Comparison of ENCODE assay signal across 13 cellular contexts in the genomic region with DNA sequence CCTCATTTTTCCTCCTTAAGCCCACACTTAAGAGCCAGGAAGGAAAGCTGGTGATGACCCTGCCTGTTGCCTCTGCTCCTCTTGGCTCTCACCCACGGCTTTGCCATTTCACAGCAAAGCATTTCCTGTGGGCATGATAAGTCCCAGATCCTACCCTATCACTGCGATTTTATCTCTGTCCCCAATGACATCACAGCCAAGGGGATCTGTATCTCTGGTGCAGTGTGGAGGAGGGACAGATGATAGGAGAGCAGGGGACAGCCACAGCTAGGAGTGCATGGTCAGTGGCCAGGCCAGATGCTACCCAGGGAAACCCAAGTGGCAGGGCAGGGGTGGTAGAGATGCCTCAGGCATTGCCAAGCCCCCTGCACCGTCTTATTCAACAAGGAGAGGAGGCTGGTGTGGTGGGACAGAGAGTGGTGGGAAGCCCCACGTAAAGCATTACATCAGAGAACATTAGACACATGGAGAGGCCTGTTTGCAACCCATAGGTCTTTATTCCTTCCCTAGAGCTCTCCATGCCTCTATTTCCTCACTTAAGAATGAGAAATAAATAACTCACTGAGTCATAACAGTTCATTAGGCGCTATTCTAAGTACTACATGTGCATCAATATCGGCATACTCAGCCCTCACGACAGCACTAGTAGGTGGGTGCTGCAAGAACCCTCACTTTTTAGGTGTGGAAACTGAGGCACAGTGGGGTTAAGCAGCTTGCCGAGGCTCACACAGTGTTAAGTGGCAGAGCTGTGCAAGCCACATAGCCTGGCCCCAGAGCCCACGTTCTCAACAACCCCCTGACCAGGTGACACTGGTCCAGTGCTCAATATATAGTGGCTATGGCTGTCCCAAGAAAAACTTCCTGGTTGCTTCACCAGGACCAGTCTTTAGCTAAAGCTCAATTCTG. TPM values are rescaled to one million over a fixed set of nuclear protein-coding genes. Genes with fewer than 3 reads are reported as not detected.
DNase-seq lines count a peak whose midpoint lies in the region; ATAC-seq, FAIRE-seq and TF ChIP-seq lines count a peak whose summit lies in the region.
"Had no signal": no experiment of that assay in that cellular context is flagged by ENCODE, and none has a peak within 500 bp of the region (broad histone marks: within the 10 kb centered on the region; RNA-seq: fewer than 3 reads in every experiment).

No MANE protein-coding gene starts in this region.

- peak overlapping the region; percentile 99 for H3K4me2 ChIP-seq in GM12878 (ENCODE audit: control insufficient read depth, insufficient read depth)

- CTCF ChIA-PET in CD8-positive, alpha-beta memory T cell (lab: Charles Lee) = interaction anchor here (1.3 kb wide), 1 partner anchor 11 kb away, joined by 3 read pairs; no protein-coding TSS in a partner anchor
- CTCF ChIA-PET in GM12878 (lab: Yijun Ruan, JAX) = interaction anchor here (0.6 to 6.2 kb wide), 9 partner anchors 9 to 190 kb away, joined by 3 to 84 read pairs (median 4); a partner anchor contains a TSS

- 3% methylated on average over 9 of the region's 9 CpGs for WGBS in GM12878 (ENCODE audit: insufficient coverage, insufficient replicate concordance, low lambda C conversion rate, missing lambda C conversion rate)
- WGBS in body of pancreas, 2 donors = 68 to 75% methylated on average over 9 of the region's 9 CpGs
- WGBS in thyroid gland, 2 donors = 76 to 80% methylated on average over 8 to 9 of the region's 9 CpGs

- no peak for TF ChIP-seq RAD21 in GM12878 (IDR thresholded peaks at IDR 0.05; ENCODE audit: insufficient read depth, low read depth, low read length)

- no peak for DNase-seq in CD8-positive, alpha-beta memory T cell
- DNase-seq in HT1080 (ENCODE audit: low read depth) (peak; percentile 21), GM12878 (ENCODE audit: low read depth, low spot score) (no peak), posterior vena cava (ENCODE audit: low spot score) (no peak), body of pancreas (no peak), thyroid gland (no peak)
- no peak for DNase-seq in natural killer cell treated with Interleukin-12 subunit alpha and Interleukin-12 subunit beta and Interleukin-15 and Interleukin-18, amount 100 ng/mL, for 72 hours (ENCODE audit: low spot score)
- DNase-seq: DMS 273 treated with DMSO at 0.1 percent for 48 hours, NCI-H187 treated with DMSO at 0.1 percent for 48 hours had no signal

- H3K27ac ChIP-seq in CD8-positive, alpha-beta memory T cell (ENCODE audit: low read depth, low read length) = no peak overlapping the region
- H3K27ac ChIP-seq in GM12878 (ENCODE audit: control insufficient read depth, insufficient read depth) (peak overlapping the region; percentile 98), body of pancreas (no peak overlapping the region), thyroid gland (peak overlapping the region in 1 of 3 donors; percentile 20)
- H3K27ac ChIP-seq: pancreas, SK-N-MC had no signal

- in situ Hi-C loops in GM12878 (cut with MboI) = no loop called here

- TF ChIP-seq POLR2A in GM12878 (IDR thresholded peaks at IDR 0.05; ENCODE audit: low read depth, low read length) (peak; percentile 44), body of pancreas (IDR thresholded peaks at IDR 0.05) (peak in 1 of 3 donors; percentile 20), thyroid gland (IDR thresholded peaks at IDR 0.05) (no peak)

- TF ChIP-seq EP300 in GM12878 (IDR thresholded peaks at IDR 0.05; ENCODE audit: borderline replicate concordance in 1 of 2, control insufficient read depth in 1 of 2, low read depth in 2 of 2, low read length in 2 of 2) = no peak

- ATAC-seq in GM12878 = no peak
- ATAC-seq in natural killer cell treated with Interleukin-12 subunit alpha and Interleukin-12 subunit beta and Interleukin-15 and Interleukin-18, amount 100 ng/mL, for 72 hours = no peak
- ATAC-seq in HG02840 (IDR thresholded peaks at IDR 0.05; ENCODE audit: low FRiP score, unreplicated experiment) = no peak
- ATAC-seq in body of pancreas = no peak
- ATAC-seq: pancreas had no signal

- no peak overlapping the region for H2AFZ ChIP-seq in GM12878 (ENCODE audit: control insufficient read depth, low read depth, low read length)

- SMC1A ChIA-PET in GM12878 (lab: Charles Lee; ENCODE audit: uncharacterized antibody, unreplicated experiment) = interaction anchor here (0.8 to 8.5 kb wide), 6 partner anchors 9 to 396 kb away, joined by 3 to 168 read pairs (median 46); no protein-coding TSS in a partner anchor

- peak overlapping the region; percentile 43 to 92 (median 78) for H3K27ac Mint-ChIP-seq in CD8-positive, alpha-beta memory T cell
- peak overlapping the region; percentile 78 to 95 for H3K27ac Mint-ChIP-seq in natural killer cell treated with Interleukin-12 subunit alpha and Interleukin-12 subunit beta and Interleukin-15 and Interleukin-18, amount 100 ng/mL, for 72 hours

- H3K4me3 ChIP-seq in CD8-positive, alpha-beta memory T cell (ENCODE audit: low read length) = no peak overlapping the region
- H3K4me3 ChIP-seq in GM12878 (peak overlapping the region; percentile 92), body of pancreas (no peak overlapping the region), thyroid gland (replicated peaks in 1 of 3) (no peak overlapping the region)
- H3K4me3 ChIP-seq: pancreas, SK-N-MC had no signal

- no peaks in the 10 kb centered on the region for H3K9me3 Mint-ChIP-seq in CD8-positive, alpha-beta memory T cell
- H3K9me3 Mint-ChIP-seq in natural killer cell treated with Interleukin-12 subunit alpha and Interleukin-12 subunit beta and Interleukin-15 and Interleukin-18, amount 100 ng/mL, for 72 hours = no peaks in the 10 kb centered on the region

- RAD21 ChIA-PET in GM12878 (lab: Charles Lee; ENCODE audit: unreplicated experiment) = interaction anchor here (0.8 to 8.5 kb wide), 3 partner anchors 13 to 49 kb away, joined by 3 to 300 read pairs (median 180); a partner anchor contains a TSS

- no peak for FAIRE-seq in GM12878 (lab: Jason Lieb, UNC)
- FAIRE-seq: colon, pancreas had no signal

- POLR2A ChIA-PET in CD8-positive, alpha-beta memory T cell (lab: Charles Lee) = no interaction called here
- POLR2A ChIA-PET in GM12878 (lab: Charles Lee) = interaction anchor here (0.6 to 9.6 kb wide), 3 partner anchors 12 to 200 kb away, joined by 9 to 293 read pairs (median 180); no protein-coding TSS in a partner anchor

- no peaks in the 10 kb centered on the region for H4K20me1 ChIP-seq in GM12878 (ENCODE audit: control insufficient read depth, insufficient read depth)

- H3K27me3 Mint-ChIP-seq in CD8-positive, alpha-beta memory T cell = no peaks in the 10 kb centered on the region
- H3K27me3 Mint-ChIP-seq in natural killer cell treated with Interleukin-12 subunit alpha and Interleukin-12 subunit beta and Interleukin-15 and Interleukin-18, amount 100 ng/mL, for 72 hours = no peaks in the 10 kb centered on the region

- H3K9me3 ChIP-seq in CD8-positive, alpha-beta memory T cell (ENCODE audit: low read length) = no peaks in the 10 kb centered on the region
- H3K9me3 ChIP-seq in GM12878 (replicated peaks; ENCODE audit: control insufficient read depth, insufficient read depth, low read length) = no peaks in the 10 kb centered on the region
- no peaks in the 10 kb centered on the region for H3K9me3 ChIP-seq in body of pancreas
- H3K9me3 ChIP-seq in thyroid gland = no peaks in the 10 kb centered on the region
- H3K9me3 ChIP-seq: pancreas had no signal

- peak overlapping the region; percentile 93 for H3K9ac ChIP-seq in GM12878 (ENCODE audit: control insufficient read depth, insufficient read depth, low read length)

- H3K79me2 ChIP-seq in GM12878 (ENCODE audit: control insufficient read depth, insufficient read depth, low read length) = peaks cover 89% of the 10 kb centered on the region

- H3K27me3 ChIP-seq in CD8-positive, alpha-beta memory T cell (ENCODE audit: insufficient read depth, low read length, poor library complexity, severe bottlenecking) = no peaks in the 10 kb centered on the region
- H3K27me3 ChIP-seq in GM12878 (replicated peaks in 1 of 2; ENCODE audit: control insufficient read depth in 2 of 2, insufficient read depth in 2 of 2, low read length in 1 of 2) = no peaks in the 10 kb centered on the region
- H3K27me3 ChIP-seq in body of pancreas = no peaks in the 10 kb centered on the region
- H3K27me3 ChIP-seq in thyroid gland = no peaks in the 10 kb centered on the region
- H3K27me3 ChIP-seq: pancreas had no signal

- peaks cover 0 to 1% (median 0%) of the 10 kb centered on the region in 3 donors for H3K36me3 Mint-ChIP-seq in CD8-positive, alpha-beta memory T cell
- H3K36me3 Mint-ChIP-seq in natural killer cell treated with Interleukin-12 subunit alpha and Interleukin-12 subunit beta and Interleukin-15 and Interleukin-18, amount 100 ng/mL, for 72 hours = no peaks in the 10 kb centered on the region

- intact Hi-C loops in GM12878 (cut with micrococcal nuclease; ENCODE audit: unreplicated experiment) (loop anchor here (5.0 to 10.0 kb wide), 3 partner anchors 33 to 656 kb away; a partner anchor contains a TSS), posterior vena cava (cut with DNase I) (no loop called here), body of pancreas (cut with DNase I) (no loop called here), thyroid gland (cut with DNase I) (no loop called here)

- BruUV-seq in GM12878 (replicated peaks; lab: Mats Ljungman, UMichigan) = no TSS peak

- H3K4me1 ChIP-seq in CD8-positive, alpha-beta memory T cell (ENCODE audit: insufficient read depth, low read length) = peaks cover 50% of the 10 kb centered on the region
- H3K4me1 ChIP-seq in GM12878 (ENCODE audit: control insufficient read depth, insufficient read depth, low read length) (peaks cover 42% of the 10 kb centered on the region), body of pancreas (peaks cover 25% of the 10 kb centered on the region), thyroid gland (peaks cover 46 to 62% of the 10 kb centered on the region in 2 donors)

- no peaks in the 10 kb centered on the region for H3K36me3 ChIP-seq in CD8-positive, alpha-beta memory T cell (ENCODE audit: insufficient read depth, low read length)
- H3K36me3 ChIP-seq in GM12878 (ENCODE audit: control insufficient read depth in 2 of 2, insufficient read depth in 2 of 2, low read length in 1 of 2) (peaks cover 2 to 5% of the 10 kb centered on the region in 2 experiments; a peak in 1 of 4 replicates), body of pancreas (replicated peaks in 1 of 2; ENCODE audit: insufficient read depth in 1 of 2, low read depth in 2 of 2) (no peaks in the 10 kb centered on the region), thyroid gland (no peaks in the 10 kb centered on the region)
- H3K36me3 ChIP-seq: pancreas had no signal

- TF ChIP-seq CTCF in GM12878 (IDR thresholded peaks at IDR 0.05 in 2 of 3, conservative IDR thresholded peaks at IDR 0.05 in 1 of 3; ENCODE audit: control insufficient read depth in 2 of 3, extremely low read depth in 1 of 3, insufficient read depth in 1 of 3, low read depth in 3 of 3, low read length in 3 of 3) (no peak), body of pancreas (IDR thresholded peaks at IDR 0.05) (no peak), thyroid gland (IDR thresholded peaks at IDR 0.05) (no peak)

- H3K4me3 Mint-ChIP-seq in CD8-positive, alpha-beta memory T cell = peak overlapping the region in 3 of 7 donors; percentile 25 to 66 (median 36)
- peak overlapping the region; percentile 63 for H3K4me3 Mint-ChIP-seq in natural killer cell treated with Interleukin-12 subunit alpha and Interleukin-12 subunit beta and Interleukin-15 and Interleukin-18, amount 100 ng/mL, for 72 hours

- H3K4me1 Mint-ChIP-seq in CD8-positive, alpha-beta memory T cell = peaks cover 59 to 76% (median 61%) of the 10 kb centered on the region in 3 donors
- peaks cover 53 to 55% of the 10 kb centered on the region in 2 donors for H3K4me1 Mint-ChIP-seq in natural killer cell treated with Interleukin-12 subunit alpha and Interleukin-12 subunit beta and Interleukin-15 and Interleukin-18, amount 100 ng/mL, for 72 hours (ENCODE audit: low read depth in 2 of 2)

RNA-seq across cellular contexts. Expression of a gene that starts 4.6 kb away (rescaled TPM):
- total RNA-seq in CD8-positive, alpha-beta memory T cell = 10 to 100 TPM; 12.0 to 12.5 TPM
- 18.8 TPM for polyA plus RNA-seq in CD8-positive, alpha-beta memory T cell
- 4.5 and 5.5 TPM in 2 replicates for total RNA-seq in HT1080 (2014; rRNA removed; shearing (Covaris generic))
- polyA plus RNA-seq in HT1080 (2015; cell fraction: cytosol; rRNA removed) = 10.8 and 11.3 TPM in 2 replicates
- 13.4 and 16.3 TPM in 2 replicates for polyA plus RNA-seq in HT1080 (2015; cell fraction: nucleus; rRNA removed)
- 91.8 and 108 TPM in 2 replicates for total RNA-seq in GM12878 (2013; cell fraction: nucleolus; rRNA removed)
- total RNA-seq in GM12878 (2014; rRNA removed) = 95.7 and 97.9 TPM in 2 replicates
- total RNA-seq in GM12878 (2014; rRNA removed; fragmentation: Illumina TruSeq; extraction: Trizol) = 30.7 and 31.4 TPM in 2 replicates
- 97.7 and 108 TPM in 2 replicates for total RNA-seq in GM12878 (2021)
- polyA plus RNA-seq in GM12878 (2011; ENCODE audit: low read depth) = 42.6 TPM
- polyA plus RNA-seq in GM12878 (2011; rRNA removed) = 22.8 and 62.1 TPM in 2 replicates
- 56.5 and 88.1 TPM in 2 replicates for polyA plus RNA-seq in GM12878 (2011; cell fraction: cytosol; rRNA removed)
- polyA plus RNA-seq in GM12878 (2011; cell fraction: nucleus; rRNA removed) = 83.6 and 85.7 TPM in 2 replicates
- polyA plus RNA-seq in GM12878 (2012) = 59.0 and 84.4 TPM in 2 replicates
- 6.6 and 22.4 TPM in 2 replicates for polyA plus RNA-seq in GM12878 (2014; fragmentation: Illumina TruSeq; extraction: Trizol)
- 1 to 10 TPM in 1 of 2 experiments, under 1 TPM in 1; 0.84 to 2.6 TPM for polyA plus RNA-seq in GM12878 (2014; fragmentation: Nextera tagmentation; extraction: Ambion mirVana)
- polyA plus RNA-seq in GM12878 (2014; rRNA removed) = 107 and 133 TPM in 2 replicates
- 10 to 100 TPM; 59.4 to 64.3 TPM for polyA plus RNA-seq in GM12878 (2016; fragmentation: Nextera tagmentation; extraction: Ambion mirVana)
- polyA minus RNA-seq in GM12878 (2011; rRNA and poly(A)+ RNA removed) = 46.4 and 70.0 TPM in 2 replicates
- polyA minus RNA-seq in GM12878 (2011; cell fraction: cytosol; rRNA and poly(A)+ RNA removed) = 35.4 and 37.4 TPM in 2 replicates
- 29.1 and 40.5 TPM in 2 replicates for polyA minus RNA-seq in GM12878 (2011; cell fraction: nucleus; rRNA and poly(A)+ RNA removed)
- 10 to 100 TPM; 36.0 to 40.1 TPM for total RNA-seq in natural killer cell treated with Interleukin-12 subunit alpha and Interleukin-12 subunit beta and Interleukin-15 and Interleukin-18, amount 100 ng/mL, for 72 hours
- total RNA-seq in posterior vena cava = 10 to 100 TPM; 15.1 to 20.6 TPM
- 10 to 100 TPM in 1 of 2 donors, 1 to 10 TPM in 1; 4.9 to 10.1 TPM for total RNA-seq in body of pancreas
- total RNA-seq in thyroid gland = 10 to 100 TPM; 23.0 to 39.0 (median 34.9) TPM

RNA-seq across cellular contexts. Expression of a gene that starts 16.4 kb away (rescaled TPM):
- total RNA-seq in CD8-positive, alpha-beta memory T cell = not detected
- not detected for polyA plus RNA-seq in CD8-positive, alpha-beta memory T cell
- total RNA-seq in HT1080 (2014; rRNA removed; shearing (Covaris generic)) = not detected in 2 replicates
- not detected in 2 replicates for polyA plus RNA-seq in HT1080 (2015; cell fraction: cytosol; rRNA removed)
- not detected in 2 replicates for polyA plus RNA-seq in HT1080 (2015; cell fraction: nucleus; rRNA removed)
- not detected in 2 replicates for total RNA-seq in GM12878 (2013; cell fraction: nucleolus; rRNA removed)
- total RNA-seq in GM12878 (2014; rRNA removed) = not detected in 2 replicates
- not detected in 2 replicates for total RNA-seq in GM12878 (2014; rRNA removed; fragmentation: Illumina TruSeq; extraction: Trizol)
- total RNA-seq in GM12878 (2021) = 0.26 and 1.2 TPM in 2 replicates
- not detected for polyA plus RNA-seq in GM12878 (2011; ENCODE audit: low read depth)
- polyA plus RNA-seq in GM12878 (2011; rRNA removed) = not detected in 2 replicates
- polyA plus RNA-seq in GM12878 (2011; cell fraction: cytosol; rRNA removed) = not detected in 2 replicates
- not detected in 2 replicates for polyA plus RNA-seq in GM12878 (2011; cell fraction: nucleus; rRNA removed)
- polyA plus RNA-seq in GM12878 (2012) = not detected in 2 replicates
- not detected in 2 replicates for polyA plus RNA-seq in GM12878 (2014; fragmentation: Illumina TruSeq; extraction: Trizol)
- not detected for polyA plus RNA-seq in GM12878 (2014; fragmentation: Nextera tagmentation; extraction: Ambion mirVana)
- polyA plus RNA-seq in GM12878 (2014; rRNA removed) = not detected in 2 replicates
- not detected for polyA plus RNA-seq in GM12878 (2016; fragmentation: Nextera tagmentation; extraction: Ambion mirVana)
- polyA minus RNA-seq in GM12878 (2011; rRNA and poly(A)+ RNA removed) = not detected in 2 replicates
- polyA minus RNA-seq in GM12878 (2011; cell fraction: cytosol; rRNA and poly(A)+ RNA removed) = not detected in 2 replicates
- polyA minus RNA-seq in GM12878 (2011; cell fraction: nucleus; rRNA and poly(A)+ RNA removed) = not detected in 2 replicates
- not detected for total RNA-seq in natural killer cell treated with Interleukin-12 subunit alpha and Interleukin-12 subunit beta and Interleukin-15 and Interleukin-18, amount 100 ng/mL, for 72 hours
- total RNA-seq in posterior vena cava = not detected
- 10 to 100 TPM; 48.8 to 91.1 TPM for total RNA-seq in body of pancreas
- total RNA-seq in thyroid gland = not detected

RNA-seq across cellular contexts. Expression of a gene that starts 48.9 kb away (rescaled TPM):
- total RNA-seq in CD8-positive, alpha-beta memory T cell = 1 to 10 TPM; 3.7 to 4.0 TPM
- polyA plus RNA-seq in CD8-positive, alpha-beta memory T cell = 4.0 TPM
- total RNA-seq in HT1080 (2014; rRNA removed; shearing (Covaris generic)) = 1.5 and 1.9 TPM in 2 replicates
- polyA plus RNA-seq in HT1080 (2015; cell fraction: cytosol; rRNA removed) = 4.4 and 7.1 TPM in 2 replicates
- polyA plus RNA-seq in HT1080 (2015; cell fraction: nucleus; rRNA removed) = 6.9 and 9.9 TPM in 2 replicates
- total RNA-seq in GM12878 (2013; cell fraction: nucleolus; rRNA removed) = 3.2 TPM in 2 replicates
- total RNA-seq in GM12878 (2014; rRNA removed) (1.4 and 2.1 TPM in 2 replicates), GM12878 (2014; rRNA removed; fragmentation: Illumina TruSeq; extraction: Trizol) (1.3 TPM in 2 replicates), GM12878 (2021) (3.2 and 3.6 TPM in 2 replicates), posterior vena cava (1 to 10 TPM; 4.0 to 4.2 TPM), body of pancreas (1 to 10 TPM; 2.6 to 5.3 TPM), thyroid gland (1 to 10 TPM; 4.0 to 6.7 (median 5.8) TPM)
- 6.6 TPM for polyA plus RNA-seq in GM12878 (2011; ENCODE audit: low read depth)
- polyA plus RNA-seq in GM12878 (2011; rRNA removed) (1.7 and 2.1 TPM in 2 replicates), GM12878 (2014; fragmentation: Illumina TruSeq; extraction: Trizol) (0.16 and 1.2 TPM in 2 replicates), GM12878 (2014; fragmentation: Nextera tagmentation; extraction: Ambion mirVana) (under 1 TPM; 0.05 to 0.09 TPM), GM12878 (2014; rRNA removed) (3.4 and 3.8 TPM in 2 replicates), GM12878 (2016; fragmentation: Nextera tagmentation; extraction: Ambion mirVana) (1 to 10 TPM; 1.4 to 2.7 TPM)
- polyA plus RNA-seq in GM12878 (2011; cell fraction: cytosol; rRNA removed) = 2.8 and 3.8 TPM in 2 replicates
- polyA plus RNA-seq in GM12878 (2011; cell fraction: nucleus; rRNA removed) = 6.8 and 8.2 TPM in 2 replicates
- 1.8 and 1.9 TPM in 2 replicates for polyA plus RNA-seq in GM12878 (2012)
- 1.1 and 2.0 TPM in 2 replicates for polyA minus RNA-seq in GM12878 (2011; rRNA and poly(A)+ RNA removed)
- polyA minus RNA-seq in GM12878 (2011; cell fraction: cytosol; rRNA and poly(A)+ RNA removed) = 1.2 TPM in 2 replicates
- 0.73 and 2.9 TPM in 2 replicates for polyA minus RNA-seq in GM12878 (2011; cell fraction: nucleus; rRNA and poly(A)+ RNA removed)
- 1 to 10 TPM; 7.4 to 9.5 TPM for total RNA-seq in natural killer cell treated with Interleukin-12 subunit alpha and Interleukin-12 subunit beta and Interleukin-15 and Interleukin-18, amount 100 ng/mL, for 72 hours

RNA-seq across cellular contexts. Expression of a gene that starts 49.8 kb away (rescaled TPM):
- not detected for total RNA-seq in CD8-positive, alpha-beta memory T cell
- not detected for polyA plus RNA-seq in CD8-positive, alpha-beta memory T cell
- total RNA-seq in HT1080 (2014; rRNA removed; shearing (Covaris generic)) = 0.39 TPM in 1 of 2 replicates, not detected in the other
- 0.14 TPM in 1 of 2 replicates, not detected in the other for polyA plus RNA-seq in HT1080 (2015; cell fraction: cytosol; rRNA removed)
- 2.0 and 2.5 TPM in 2 replicates for polyA plus RNA-seq in HT1080 (2015; cell fraction: nucleus; rRNA removed)
- 2.1 and 3.4 TPM in 2 replicates for total RNA-seq in GM12878 (2013; cell fraction: nucleolus; rRNA removed)
- 0.85 TPM in 1 of 2 replicates, not detected in the other for total RNA-seq in GM12878 (2014; rRNA removed)
- not detected in 2 replicates for total RNA-seq in GM12878 (2014; rRNA removed; fragmentation: Illumina TruSeq; extraction: Trizol)
- total RNA-seq in GM12878 (2021) = 0.37 TPM in 1 of 2 replicates, not detected in the other
- not detected for polyA plus RNA-seq in GM12878 (2011; ENCODE audit: low read depth)
- polyA plus RNA-seq in GM12878 (2011; rRNA removed) = not detected in 2 replicates
- 0.10 TPM in 1 of 2 replicates, not detected in the other for polyA plus RNA-seq in GM12878 (2011; cell fraction: cytosol; rRNA removed)
- 0.99 and 2.1 TPM in 2 replicates for polyA plus RNA-seq in GM12878 (2011; cell fraction: nucleus; rRNA removed)
- polyA plus RNA-seq in GM12878 (2012) = 0.65 and 1.2 TPM in 2 replicates
- polyA plus RNA-seq in GM12878 (2014; fragmentation: Illumina TruSeq; extraction: Trizol) = not detected in 2 replicates
- polyA plus RNA-seq in GM12878 (2014; fragmentation: Nextera tagmentation; extraction: Ambion mirVana) = not detected
- polyA plus RNA-seq in GM12878 (2014; rRNA removed) = not detected in 2 replicates
- polyA plus RNA-seq in GM12878 (2016; fragmentation: Nextera tagmentation; extraction: Ambion mirVana) = under 1 TPM; 0.33 to 0.35 TPM
- polyA minus RNA-seq in GM12878 (2011; rRNA and poly(A)+ RNA removed) = not detected in 2 replicates
- not detected in 2 replicates for polyA minus RNA-seq in GM12878 (2011; cell fraction: cytosol; rRNA and poly(A)+ RNA removed)
- polyA minus RNA-seq in GM12878 (2011; cell fraction: nucleus; rRNA and poly(A)+ RNA removed) = not detected in 2 replicates
- total RNA-seq in natural killer cell treated with Interleukin-12 subunit alpha and Interleukin-12 subunit beta and Interleukin-15 and Interleukin-18, amount 100 ng/mL, for 72 hours = not detected
- total RNA-seq in posterior vena cava = 1 to 10 TPM; 1.4 to 5.8 TPM
- total RNA-seq in body of pancreas = 10 to 100 TPM in 1 of 2 donors, 1 to 10 TPM in 1; 4.4 to 16.8 TPM
- total RNA-seq in thyroid gland = 10 to 100 TPM in 3 of 4 donors, 1 to 10 TPM in 1; 4.0 to 15.6 (median 12.7) TPM

RNA-seq across cellular contexts. Expression of a gene that starts 56.7 kb away (rescaled TPM):
- 100 to 1,000 TPM; 399 to 414 TPM for total RNA-seq in CD8-positive, alpha-beta memory T cell
- 376 TPM for polyA plus RNA-seq in CD8-positive, alpha-beta memory T cell
- 246 and 250 TPM in 2 replicates for total RNA-seq in HT1080 (2014; rRNA removed; shearing (Covaris generic))
- polyA plus RNA-seq in HT1080 (2015; cell fraction: cytosol; rRNA removed) = 459 and 526 TPM in 2 replicates
- 155 and 191 TPM in 2 replicates for polyA plus RNA-seq in HT1080 (2015; cell fraction: nucleus; rRNA removed)
- 7.2 and 14.7 TPM in 2 replicates for total RNA-seq in GM12878 (2013; cell fraction: nucleolus; rRNA removed)
- total RNA-seq in GM12878 (2014; rRNA removed) = 206 TPM in 2 replicates
- 290 and 315 TPM in 2 replicates for total RNA-seq in GM12878 (2014; rRNA removed; fragmentation: Illumina TruSeq; extraction: Trizol)
- total RNA-seq in GM12878 (2021) = 262 and 265 TPM in 2 replicates
- polyA plus RNA-seq in GM12878 (2011; ENCODE audit: low read depth) = 531 TPM
- polyA plus RNA-seq in GM12878 (2011; rRNA removed) = 288 and 289 TPM in 2 replicates
- 273 and 455 TPM in 2 replicates for polyA plus RNA-seq in GM12878 (2011; cell fraction: cytosol; rRNA removed)
- polyA plus RNA-seq in GM12878 (2011; cell fraction: nucleus; rRNA removed) = 92.9 and 97.2 TPM in 2 replicates
- polyA plus RNA-seq in GM12878 (2012) = 285 and 314 TPM in 2 replicates
- 746 and 940 TPM in 2 replicates for polyA plus RNA-seq in GM12878 (2014; fragmentation: Illumina TruSeq; extraction: Trizol)
- polyA plus RNA-seq in GM12878 (2014; fragmentation: Nextera tagmentation; extraction: Ambion mirVana) = 100 to 1,000 TPM; 653 to 729 TPM
- polyA plus RNA-seq in GM12878 (2014; rRNA removed) = 283 and 357 TPM in 2 replicates
- 100 to 1,000 TPM; 538 to 566 TPM for polyA plus RNA-seq in GM12878 (2016; fragmentation: Nextera tagmentation; extraction: Ambion mirVana)
- polyA minus RNA-seq in GM12878 (2011; rRNA and poly(A)+ RNA removed) = 71.8 and 90.6 TPM in 2 replicates
- 23.6 and 24.3 TPM in 2 replicates for polyA minus RNA-seq in GM12878 (2011; cell fraction: cytosol; rRNA and poly(A)+ RNA removed)
- polyA minus RNA-seq in GM12878 (2011; cell fraction: nucleus; rRNA and poly(A)+ RNA removed) = 13.2 and 14.3 TPM in 2 replicates
- 100 to 1,000 TPM; 208 to 284 TPM for total RNA-seq in natural killer cell treated with Interleukin-12 subunit alpha and Interleukin-12 subunit beta and Interleukin-15 and Interleukin-18, amount 100 ng/mL, for 72 hours
- total RNA-seq in posterior vena cava = 100 to 1,000 TPM in 1 of 2 donors, 10 to 100 TPM in 1; 84.2 to 101 TPM
- 100 to 1,000 TPM in 1 of 2 donors, 10 to 100 TPM in 1; 83.5 to 127 TPM for total RNA-seq in body of pancreas
- 100 to 1,000 TPM in 3 of 4 donors, 10 to 100 TPM in 1; 96.3 to 134 (median 124) TPM for total RNA-seq in thyroid gland

Comparison
In these comparisons a context has a peak if more than half of its experiments do, and no peak if none do; other contexts are left out.
1. RNA of a gene that starts 16.4 kb away (total RNA-seq): 48.8 to 91.1 TPM in body of pancreas; not detected in posterior vena cava, not detected in natural killer cell treated with Interleukin-12 subunit alpha and Interleukin-12 subunit beta and Interleukin-15 and Interleukin-18, amount 100 ng/mL, for 72 hours, not detected in CD8-positive, alpha-beta memory T cell, not detected in HT1080, 0.26 to 1.2 TPM in GM12878 and not detected in thyroid gland; every median in the first group is over 10 times any median in the second.